In the genomic region with DNA sequence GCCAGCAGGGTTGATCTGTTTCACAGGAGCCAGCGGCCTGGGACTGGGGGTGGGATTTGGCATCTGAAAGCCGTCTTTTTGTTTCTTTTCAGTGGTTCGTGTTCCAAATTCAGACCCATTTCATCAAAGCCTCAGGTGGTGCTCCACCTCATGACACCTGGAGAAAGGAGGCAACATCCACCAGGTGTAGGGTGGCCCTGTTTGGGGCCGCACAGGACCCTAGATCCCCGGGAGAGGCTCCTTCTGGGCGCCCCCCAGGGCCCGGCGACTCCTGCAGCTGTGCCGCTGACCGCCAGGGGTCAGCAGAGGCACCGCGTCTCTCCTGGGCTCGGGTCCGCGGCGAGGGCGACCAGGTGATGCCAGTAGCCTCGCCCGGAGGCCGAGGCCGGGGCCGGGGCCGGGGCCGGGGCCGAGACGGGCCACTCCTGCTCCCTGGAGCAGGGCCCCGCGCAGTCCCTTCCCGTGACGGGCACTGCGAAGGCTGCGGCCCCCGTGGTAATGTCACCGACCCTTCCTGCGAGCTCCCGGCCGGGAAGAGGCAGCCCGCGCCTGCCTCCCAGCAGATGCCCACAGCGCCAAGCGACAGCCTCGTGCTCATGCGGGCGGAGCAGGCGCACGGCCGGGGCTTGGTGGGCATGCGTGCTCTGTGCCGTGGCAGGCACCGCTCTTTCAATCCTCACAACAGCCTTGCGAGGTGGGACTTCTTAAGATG, we compare ENCODE assay signal across 8 cellular contexts.
DNase-seq lines count a peak whose midpoint lies in the region; ATAC-seq and TF ChIP-seq lines count a peak whose summit lies in the region.

No MANE protein-coding gene starts in this region.

- H3K4me3 Mint-ChIP-seq in stimulated activated naive B cell treated with anti-CD40 and anti-IgM and Interleukin-4, amounts not matched to agents 10 μg/mL and 1 μg/mL and 100 μg/mL, for 72 hours = no peak overlapping the region

- CTCF ChIA-PET in GM10248 (lab: Yijun Ruan, JAX) = interaction anchor here (1.1 to 1.3 kb wide), 5 partner anchors 12 to 101 kb away, joined by 3 to 4 read pairs (median 3); no protein-coding TSS in a partner anchor

- no peaks in the 10 kb centered on the region for H3K79me2 ChIP-seq in SU-DHL-6 (ENCODE audit: insufficient read depth, low read length)

- peaks cover 20 to 34% of the 10 kb centered on the region in 2 donors for H3K27me3 Mint-ChIP-seq in stimulated activated naive B cell treated with anti-CD40 and anti-IgM and Interleukin-4, amounts not matched to agents 10 μg/mL and 1 μg/mL and 100 μg/mL, for 72 hours

- TF ChIP-seq CTCF in GM10248 (IDR thresholded peaks at IDR 0.05; ENCODE audit: control extremely low read depth, extremely low read depth, low read depth, missing control alignments) (peak; percentile 72), SU-DHL-6 (IDR thresholded peaks at IDR 0.05; ENCODE audit: insufficient read depth, low read length, poor library complexity, severe bottlenecking) (peak; percentile 78), colonic mucosa (IDR thresholded peaks at IDR 0.05) (peak; percentile 93), lung (IDR thresholded peaks at IDR 0.05; ENCODE audit: control extremely low read depth, extremely low read depth) (peak; percentile 59)

- H3K27ac ChIP-seq in SU-DHL-6 (ENCODE audit: low read depth, low read length) = no peak overlapping the region
- H3K27ac ChIP-seq in colonic mucosa = no peak overlapping the region
- H3K27ac ChIP-seq in lung (ENCODE audit: low read depth in 1 of 2, low read length in 1 of 2) = no peak overlapping the region

- H3K9ac ChIP-seq in SU-DHL-6 (ENCODE audit: low read length) (no peak overlapping the region; the same call in 1 of the 2 replicates), colonic mucosa (ENCODE audit: low read depth in 2 of 2, low read length in 2 of 2) (no peak overlapping the region)

- POLR2A ChIA-PET in GM10248 (lab: Yijun Ruan, JAX) = no interaction called here

- no peaks in the 10 kb centered on the region for H4K20me1 ChIP-seq in SU-DHL-6 (ENCODE audit: low read depth, low read length)

- H3K9me3 ChIP-seq in SU-DHL-6 (ENCODE audit: insufficient read depth, low read length) (no peaks in the 10 kb centered on the region), colonic mucosa (no peaks in the 10 kb centered on the region), lung (ENCODE audit: control insufficient read depth in 2 of 2, insufficient read depth in 1 of 2, low read length in 1 of 2) (no peaks in the 10 kb centered on the region)

- H3F3A ChIP-seq in SU-DHL-6 (ENCODE audit: insufficient read depth) = no peaks in the 10 kb centered on the region

- peak overlapping the region; percentile 32 for H3K4me2 ChIP-seq in SU-DHL-6 (ENCODE audit: low read depth, low read length, poor library complexity, severe bottlenecking)

- peaks cover 10 to 26% of the 10 kb centered on the region in 2 donors for H3K4me1 Mint-ChIP-seq in stimulated activated naive B cell treated with anti-CD40 and anti-IgM and Interleukin-4, amounts not matched to agents 10 μg/mL and 1 μg/mL and 100 μg/mL, for 72 hours

- H3K27ac Mint-ChIP-seq in stimulated activated naive B cell treated with anti-CD40 and anti-IgM and Interleukin-4, amounts not matched to agents 10 μg/mL and 1 μg/mL and 100 μg/mL, for 72 hours = no peak overlapping the region

- peak; percentile 83 for DNase-seq in GM10248 (ENCODE audit: extremely low spot score)
- no peak for DNase-seq in colonic mucosa
- no peak for DNase-seq in lung (ENCODE audit: low spot score)
- DNase-seq in stimulated activated naive B cell treated with anti-CD40 and anti-IgM and Interleukin-4, amounts not matched to agents 10 μg/mL and 1 μg/mL and 100 μg/mL, for 72 hours = no peak
- DNase-seq in NCI-H345 (lab: John Stamatoyannopoulos, UW) = no peak
- no peak for DNase-seq in epidermal melanocyte (ENCODE audit: insufficient read length, low spot score)

- H3K4me3 ChIP-seq in SU-DHL-6 (ENCODE audit: insufficient read depth, low read length, poor library complexity, severe bottlenecking) = no peak overlapping the region
- H3K4me3 ChIP-seq in colonic mucosa = peak overlapping the region; percentile 17
- H3K4me3 ChIP-seq in lung = no peak overlapping the region

- H3K4me1 ChIP-seq in colonic mucosa = no peaks in the 10 kb centered on the region
- H3K4me1 ChIP-seq in lung (ENCODE audit: control insufficient read depth in 2 of 2, insufficient read depth in 2 of 2, low read length in 2 of 2) = peaks cover 0 to 2% of the 10 kb centered on the region in 2 donors

- ATAC-seq in HG02885 (IDR thresholded peaks at IDR 0.05; ENCODE audit: poor library complexity, unreplicated experiment) = peak; percentile 66
- peak; percentile 76 for ATAC-seq in lung (ENCODE audit: insufficient read depth, low FRiP score)
- ATAC-seq in stimulated activated naive B cell treated with anti-CD40 and anti-IgM and Interleukin-4, amounts not matched to agents 10 μg/mL and 1 μg/mL and 100 μg/mL, for 72 hours (replicated peaks) = peak; percentile 70 to 73

- H3K9me3 Mint-ChIP-seq in stimulated activated naive B cell treated with anti-CD40 and anti-IgM and Interleukin-4, amounts not matched to agents 10 μg/mL and 1 μg/mL and 100 μg/mL, for 72 hours = peaks cover 0 to 2% of the 10 kb centered on the region in 2 donors

- H3K27me3 ChIP-seq in SU-DHL-6 (ENCODE audit: low read length) (no peaks in the 10 kb centered on the region), colonic mucosa (no peaks in the 10 kb centered on the region), lung (ENCODE audit: control insufficient read depth, insufficient read depth) (no peaks in the 10 kb centered on the region)

- H3K36me3 ChIP-seq in SU-DHL-6 (ENCODE audit: low read length) (no peaks in the 10 kb centered on the region), colonic mucosa (no peaks in the 10 kb centered on the region), lung (ENCODE audit: control insufficient read depth in 2 of 2, insufficient read depth in 2 of 2, low read length in 2 of 2) (no peaks in the 10 kb centered on the region)

- intact Hi-C loops in colonic mucosa (cut with DNase I) = loop anchor here (5.0 kb wide), 2 partner anchors 100 to 430 kb away; no protein-coding TSS in a partner anchor

- H3K36me3 Mint-ChIP-seq in stimulated activated naive B cell treated with anti-CD40 and anti-IgM and Interleukin-4, amounts not matched to agents 10 μg/mL and 1 μg/mL and 100 μg/mL, for 72 hours = no peaks in the 10 kb centered on the region

- 26 to 35% methylated on average over 45 to 51 of the region's 51 CpGs for WGBS in lung, 2 donors

- H3K9me2 ChIP-seq in SU-DHL-6 (replicated peaks; ENCODE audit: insufficient read depth, low read length) = no peaks in the 10 kb centered on the region

- H2AFZ ChIP-seq in SU-DHL-6 (ENCODE audit: low read depth, low read length, severe bottlenecking) = peak overlapping the region; percentile 98
